15 cellular contexts compared by ENCODE assay signal in the genomic region with DNA sequence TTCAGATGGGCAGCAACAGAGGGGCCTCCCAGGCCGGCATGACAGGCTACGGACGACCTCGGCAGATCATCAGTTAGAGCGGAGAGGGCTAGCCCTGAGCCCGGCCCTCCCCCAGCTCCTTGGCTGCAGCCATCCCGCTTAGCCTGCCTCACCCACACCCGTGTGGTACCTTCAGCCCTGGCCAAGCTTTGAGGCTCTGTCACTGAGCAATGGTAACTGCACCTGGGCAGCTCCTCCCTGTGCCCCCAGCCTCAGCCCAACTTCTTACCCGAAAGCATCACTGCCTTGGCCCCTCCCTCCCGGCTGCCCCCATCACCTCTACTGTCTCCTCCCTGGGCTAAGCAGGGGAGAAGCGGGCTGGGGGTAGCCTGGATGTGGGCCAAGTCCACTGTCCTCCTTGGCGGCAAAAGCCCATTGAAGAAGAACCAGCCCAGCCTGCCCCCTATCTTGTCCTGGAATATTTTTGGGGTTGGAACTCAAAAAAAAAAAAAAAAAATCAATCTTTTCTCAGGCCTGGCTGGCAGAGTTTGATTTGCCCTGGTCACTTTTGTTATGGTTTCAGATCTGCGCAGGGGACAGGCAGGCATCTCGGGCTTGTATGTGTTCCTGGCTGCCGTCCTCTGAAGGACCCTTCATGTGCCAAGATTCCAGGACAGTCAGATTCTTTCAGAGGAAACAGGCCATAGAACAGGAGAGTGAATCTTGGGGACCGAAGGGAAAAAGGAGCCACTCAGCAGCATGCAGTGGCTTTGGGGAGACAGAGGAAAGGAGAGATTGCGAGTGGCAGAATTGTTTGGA. TPM values are rescaled to one million over a fixed set of nuclear protein-coding genes. Genes with fewer than 3 reads are reported as not detected.
DNase-seq lines count a peak whose midpoint lies in the region; ATAC-seq, FAIRE-seq and TF ChIP-seq lines count a peak whose summit lies in the region.
"Had no signal": no experiment of that assay in that cellular context is flagged by ENCODE, and none has a peak within 500 bp of the region (broad histone marks: within the 10 kb centered on the region; RNA-seq: fewer than 3 reads in every experiment).

No MANE protein-coding gene starts in this region.

- no peak for TF ChIP-seq CTCF in astrocyte (IDR thresholded peaks at IDR 0.05; ENCODE audit: insufficient read depth, low read depth, low read length)

- no peaks in the 10 kb centered on the region for H3K9me3 Mint-ChIP-seq in activated CD4-positive, alpha-beta T cell treated with anti-CD3 and anti-CD28 coated beads, Interleukin-2, amount 10 ng/mL, durations not matched to agents 24 days and 14 days
- H3K9me3 Mint-ChIP-seq in astrocyte (ENCODE audit: unreplicated experiment) = no peaks in the 10 kb centered on the region

- H3K79me2 ChIP-seq in astrocyte (ENCODE audit: insufficient read depth, low read length) = peaks cover 60% of the 10 kb centered on the region
- peaks cover 41% of the 10 kb centered on the region for H3K79me2 ChIP-seq in mesendoderm (ENCODE audit: control insufficient read depth, insufficient read depth, low read length)

- no peaks in the 10 kb centered on the region for H3K4me1 Mint-ChIP-seq in activated CD4-positive, alpha-beta T cell treated with anti-CD3 and anti-CD28 coated beads, Interleukin-2, amount 10 ng/mL, durations not matched to agents 24 days and 14 days
- H3K4me1 Mint-ChIP-seq in astrocyte (ENCODE audit: low read depth, unreplicated experiment) = peaks cover 42% of the 10 kb centered on the region

- no peak overlapping the region for H2BK15ac ChIP-seq in mesendoderm (replicated peaks; ENCODE audit: low read depth)

- no peak overlapping the region for H4K8ac ChIP-seq in mesendoderm (ENCODE audit: low read depth, low read length)

- H3K27me3 ChIP-seq in astrocyte (ENCODE audit: insufficient read depth, low read length) (no peaks in the 10 kb centered on the region), mesendoderm (ENCODE audit: insufficient read depth, low read length, poor library complexity) (no peaks in the 10 kb centered on the region), subcutaneous abdominal adipose tissue (ENCODE audit: control insufficient read depth in 5 of 5, insufficient read depth in 4 of 5, low read length in 5 of 5) (no peaks in the 10 kb centered on the region)

- H3K79me1 ChIP-seq in mesendoderm (ENCODE audit: low read length) = peaks cover 2% of the 10 kb centered on the region

- H2AFZ ChIP-seq in astrocyte (ENCODE audit: low read depth, low read length) = no peak overlapping the region

- no peaks in the 10 kb centered on the region for H3K27me3 Mint-ChIP-seq in activated CD4-positive, alpha-beta T cell treated with anti-CD3 and anti-CD28 coated beads, Interleukin-2, amount 10 ng/mL, durations not matched to agents 24 days and 14 days
- no peaks in the 10 kb centered on the region for H3K27me3 Mint-ChIP-seq in astrocyte (ENCODE audit: low read depth, unreplicated experiment)

- H3K36me3 Mint-ChIP-seq in activated CD4-positive, alpha-beta T cell treated with anti-CD3 and anti-CD28 coated beads, Interleukin-2, amount 10 ng/mL, durations not matched to agents 24 days and 14 days (ENCODE audit: low read depth) = peaks cover 16% of the 10 kb centered on the region
- peaks cover 33% of the 10 kb centered on the region for H3K36me3 Mint-ChIP-seq in astrocyte (ENCODE audit: low read depth, unreplicated experiment)

- H3K27ac ChIP-seq in astrocyte (ENCODE audit: low read depth, low read length) = no peak overlapping the region
- no peak overlapping the region for H3K27ac ChIP-seq in mesendoderm (ENCODE audit: low read depth, low read length)
- peak overlapping the region; percentile 50 for H3K27ac ChIP-seq in subcutaneous abdominal adipose tissue (ENCODE audit: low read depth, low read length)
- H3K27ac ChIP-seq: epithelial cell of prostate had no signal

- no peak for FAIRE-seq in astrocyte (lab: Jason Lieb, UNC)

- no peak for DNase-seq in activated CD4-positive, alpha-beta T cell treated with anti-CD3 and anti-CD28 coated beads, Interleukin-2, amount 10 ng/mL, durations not matched to agents 24 days and 14 days
- no peak for DNase-seq in activated CD4-positive, alpha-beta T cell treated with anti-CD3 and anti-CD28 coated beads for 4 hours
- DNase-seq in astrocyte (ENCODE audit: low read depth) (no peak), mesendoderm (peak; percentile 48), kidney glomerular epithelial cell (lab: John Stamatoyannopoulos, UW) (no peak), AG08396 (ENCODE audit: low spot score) (no peak)
- DNase-seq: 8988T; activated CD8-positive, alpha-beta memory T cell treated with anti-CD3 and anti-CD28 coated beads for 24 hours; DMS79; PC-3; stimulated activated naive CD4-positive, alpha-beta T cell treated with Interleukin-2 at 50 U/mL for 16 hours; T-helper 2 cell had no signal

- H3K4me3 ChIP-seq in astrocyte (ENCODE audit: insufficient read depth, low read depth, low read length) (peak overlapping the region; percentile 23), mesendoderm (ENCODE audit: low read length) (no peak overlapping the region), subcutaneous abdominal adipose tissue (ENCODE audit: low read depth in 1 of 5, low read length in 5 of 5) (no peak overlapping the region)

- H3K4me1 ChIP-seq in astrocyte (ENCODE audit: insufficient read depth, low read length) (peaks cover 40% of the 10 kb centered on the region), mesendoderm (ENCODE audit: control insufficient read depth, low read depth, low read length) (peaks cover 5% of the 10 kb centered on the region), subcutaneous abdominal adipose tissue (ENCODE audit: control insufficient read depth in 5 of 5, insufficient read depth in 5 of 5, low read length in 5 of 5) (peaks cover 6 to 66% (median 65%) of the 10 kb centered on the region in 5 donors)

- no peak overlapping the region for H4K5ac ChIP-seq in mesendoderm (ENCODE audit: low read length)

- H2BK120ac ChIP-seq in mesendoderm (ENCODE audit: low read depth, low read length) = no peak overlapping the region

- H2AK5ac ChIP-seq in mesendoderm (ENCODE audit: low read length) = no peak overlapping the region

- H3K9ac ChIP-seq in astrocyte (ENCODE audit: low read length) = peak overlapping the region; percentile 91
- no peak overlapping the region for H3K9ac ChIP-seq in mesendoderm (ENCODE audit: low read length)
- H3K9ac ChIP-seq in subcutaneous abdominal adipose tissue (ENCODE audit: low read length in 5 of 5) = peak overlapping the region in 1 of 5 donors; percentile 11

- no peak overlapping the region for H3K18ac ChIP-seq in mesendoderm (ENCODE audit: low read length)

- no peak for ATAC-seq in GM18498 (IDR thresholded peaks at IDR 0.05; ENCODE audit: unreplicated experiment)
- ATAC-seq: PC-3 had no signal

- peaks cover 61% of the 10 kb centered on the region for H4K20me1 ChIP-seq in astrocyte (ENCODE audit: insufficient read depth, low read length)

- no peak overlapping the region for H3K4me3 Mint-ChIP-seq in activated CD4-positive, alpha-beta T cell treated with anti-CD3 and anti-CD28 coated beads, Interleukin-2, amount 10 ng/mL, durations not matched to agents 24 days and 14 days
- peak overlapping the region; percentile 97 for H3K4me3 Mint-ChIP-seq in astrocyte (ENCODE audit: unreplicated experiment)

- peak overlapping the region; percentile 98 for H3K4me2 ChIP-seq in astrocyte (ENCODE audit: low read length)
- H3K4me2 ChIP-seq in mesendoderm (ENCODE audit: low read length) = no peak overlapping the region

- no peaks in the 10 kb centered on the region for H3K9me3 ChIP-seq in astrocyte (ENCODE audit: insufficient read depth, low read depth, low read length)
- no peaks in the 10 kb centered on the region for H3K9me3 ChIP-seq in subcutaneous abdominal adipose tissue (ENCODE audit: control insufficient read depth in 5 of 5, low read length in 5 of 5)

- WGBS in mesendoderm (ENCODE audit: extremely low coverage, insufficient coverage, low lambda C conversion rate) = 100% methylated on average over 1 of the region's 17 CpGs

- no peak overlapping the region for H3K23ac ChIP-seq in mesendoderm (ENCODE audit: low read length)

- no peak overlapping the region for H3K4ac ChIP-seq in mesendoderm (ENCODE audit: low read depth, low read length)

- H3K56ac ChIP-seq in mesendoderm (ENCODE audit: low read length) = no peak overlapping the region

- H3K36me3 ChIP-seq in astrocyte (ENCODE audit: insufficient read depth, low read length) (peaks cover 31% of the 10 kb centered on the region), mesendoderm (ENCODE audit: control insufficient read depth, insufficient read depth, low read length) (peaks cover 2% of the 10 kb centered on the region), subcutaneous abdominal adipose tissue (ENCODE audit: control insufficient read depth in 5 of 5, insufficient read depth in 5 of 5, low read length in 5 of 5) (peaks cover 0 to 37% (median 24%) of the 10 kb centered on the region in 5 donors)

- intact Hi-C loops in activated CD4-positive, alpha-beta T cell treated with anti-CD3 and anti-CD28 coated beads, Interleukin-2, amount 10 ng/mL, durations not matched to agents 24 days and 14 days (cut with micrococcal nuclease) = no loop called here

- no peak overlapping the region for H2BK5ac ChIP-seq in mesendoderm (ENCODE audit: low read length)

- H3K27ac Mint-ChIP-seq in activated CD4-positive, alpha-beta T cell treated with anti-CD3 and anti-CD28 coated beads, Interleukin-2, amount 10 ng/mL, durations not matched to agents 24 days and 14 days = peak overlapping the region; percentile 6
- H3K27ac Mint-ChIP-seq in astrocyte (ENCODE audit: unreplicated experiment) = peak overlapping the region; percentile 84

RNA-seq across cellular contexts. Expression of a gene that starts 5.3 kb away (rescaled TPM):
- total RNA-seq in activated CD4-positive, alpha-beta T cell treated with anti-CD3 and anti-CD28 coated beads, Interleukin-2, amount 10 ng/mL, durations not matched to agents 24 days and 14 days = 2.7 and 3.8 TPM in 2 replicates
- 3,676 and 4,004 TPM in 2 replicates for total RNA-seq in astrocyte
- 928 TPM for polyA plus RNA-seq in mesendoderm (2013, experiment 1 of 2)
- polyA plus RNA-seq in mesendoderm (2013, experiment 2 of 2) = 989 TPM

RNA-seq across cellular contexts. Expression of a gene that starts 25.9 kb away (rescaled TPM):
- 23.9 and 29.1 TPM in 2 replicates for total RNA-seq in activated CD4-positive, alpha-beta T cell treated with anti-CD3 and anti-CD28 coated beads, Interleukin-2, amount 10 ng/mL, durations not matched to agents 24 days and 14 days
- 54.8 and 55.8 TPM in 2 replicates for total RNA-seq in astrocyte
- 9.6 TPM for polyA plus RNA-seq in mesendoderm (2013, experiment 1 of 2)
- polyA plus RNA-seq in mesendoderm (2013, experiment 2 of 2) = 8.7 TPM

RNA-seq across cellular contexts. Expression of a gene that starts 27.4 kb away (rescaled TPM):
- total RNA-seq in activated CD4-positive, alpha-beta T cell treated with anti-CD3 and anti-CD28 coated beads, Interleukin-2, amount 10 ng/mL, durations not matched to agents 24 days and 14 days = 160 and 165 TPM in 2 replicates
- 43.6 and 53.3 TPM in 2 replicates for total RNA-seq in astrocyte
- 15.6 TPM for polyA plus RNA-seq in mesendoderm (2013, experiment 1 of 2)
- 15.8 TPM for polyA plus RNA-seq in mesendoderm (2013, experiment 2 of 2)

RNA-seq across cellular contexts. Expression of a gene that starts 28.0 kb away (rescaled TPM):
- total RNA-seq in activated CD4-positive, alpha-beta T cell treated with anti-CD3 and anti-CD28 coated beads, Interleukin-2, amount 10 ng/mL, durations not matched to agents 24 days and 14 days = 22.0 and 23.2 TPM in 2 replicates
- 20.7 and 23.6 TPM in 2 replicates for total RNA-seq in astrocyte
- 16.9 TPM for polyA plus RNA-seq in mesendoderm (2013, experiment 1 of 2)
- polyA plus RNA-seq in mesendoderm (2013, experiment 2 of 2) = 16.0 TPM

Comparison
In these comparisons a context has a peak if more than half of its experiments do, and no peak if none do; other contexts are left out.
1. RNA of a gene that starts 5.3 kb away (total RNA-seq): 3,676 to 4,004 TPM in astrocyte; 2.7 to 3.8 TPM in activated CD4-positive, alpha-beta T cell treated with anti-CD3 and anti-CD28 coated beads, Interleukin-2, amount 10 ng/mL, durations not matched to agents 24 days and 14 days; every median in the first group is over 100 times any median in the second.